9 cellular contexts compared by ENCODE assay signal in genomic region chr1:156095906-156096508, GRCh38. TPM values are rescaled to one million over a fixed set of nuclear protein-coding genes. Genes with fewer than 3 reads are reported as not detected.
DNase-seq lines count a peak whose midpoint lies in the region; ATAC-seq and TF ChIP-seq lines count a peak whose summit lies in the region.
"Had no signal": no experiment of that assay in that cellular context is flagged by ENCODE, and none has a peak within 500 bp of the region (broad histone marks: within the 10 kb centered on the region; RNA-seq: fewer than 3 reads in every experiment).

No MANE protein-coding gene starts in this region.

- H3K4me3 Mint-ChIP-seq in HFFc6 (no peak overlapping the region), brain (no peak overlapping the region)
- H3K4me3 Mint-ChIP-seq in natural killer cell treated with Interleukin-12 subunit alpha and Interleukin-12 subunit beta and Interleukin-15 and Interleukin-18, amount 100 ng/mL, for 72 hours, result peak overlapping the region; percentile 80

- H3K4me2 ChIP-seq in BLaER1 treated with 17β-estradiol and CSF1 and Interleukin-3, amounts not matched to agents 10 nM and 100 nM, result peak overlapping the region; percentile 75 to 94 (median 90)

- no peaks in the 10 kb centered on the region for H3K36me3 ChIP-seq in BLaER1 treated with 17β-estradiol and CSF1 and Interleukin-3, amounts not matched to agents 10 nM and 100 nM

- DNase-seq in HFFc6, result no peak
- DNase-seq in natural killer cell treated with Interleukin-12 subunit alpha and Interleukin-12 subunit beta and Interleukin-15 and Interleukin-18, amount 100 ng/mL, for 72 hours (ENCODE audit: low spot score), result no peak
- no peak for DNase-seq in activated effector memory CD4-positive, alpha-beta T cell treated with Interleukin-2 at 50 U/mL for 16 hours
- no peak for DNase-seq in globus pallidus (ENCODE audit: low spot score)
- no peak for DNase-seq in AG20443 (ENCODE audit: low spot score)
- DNase-seq in SHP77 treated with DMSO at 0.1 percent for 48 hours (lab: John Stamatoyannopoulos, UW), result no peak
- DNase-seq: cortex of kidney had no signal

- H3K9me3 Mint-ChIP-seq in HFFc6 (no peaks in the 10 kb centered on the region), brain (no peaks in the 10 kb centered on the region)
- H3K9me3 Mint-ChIP-seq in natural killer cell treated with Interleukin-12 subunit alpha and Interleukin-12 subunit beta and Interleukin-15 and Interleukin-18, amount 100 ng/mL, for 72 hours, result no peaks in the 10 kb centered on the region

- no peaks in the 10 kb centered on the region; the same call in 1 of the 2 replicates for H3K36me3 Mint-ChIP-seq in HFFc6 (ENCODE audit: low read depth)
- peaks cover 39% of the 10 kb centered on the region for H3K36me3 Mint-ChIP-seq in brain
- H3K36me3 Mint-ChIP-seq in natural killer cell treated with Interleukin-12 subunit alpha and Interleukin-12 subunit beta and Interleukin-15 and Interleukin-18, amount 100 ng/mL, for 72 hours, result no peaks in the 10 kb centered on the region

- peak overlapping the region; percentile 99 for H3K27ac Mint-ChIP-seq in HFFc6
- peak overlapping the region in 4 of 5 experiments; percentile 52 to 97 (median 96) for H3K27ac Mint-ChIP-seq in brain
- H3K27ac Mint-ChIP-seq in natural killer cell treated with Interleukin-12 subunit alpha and Interleukin-12 subunit beta and Interleukin-15 and Interleukin-18, amount 100 ng/mL, for 72 hours, result peak overlapping the region; percentile 93

- TF ChIP-seq CTCF in HFFc6 (IDR thresholded peaks at IDR 0.05) (no peak), brain (conservative IDR thresholded peaks at IDR 0.05) (no peak)

- H3K9me3 ChIP-seq in BLaER1 treated with 17β-estradiol and CSF1 and Interleukin-3, amounts not matched to agents 10 nM and 100 nM (replicated peaks in 1 of 11), result no peaks in the 10 kb centered on the region

- peak overlapping the region; percentile 57 to 94 (median 79); a peak in 16 of 22 replicates for H3K27ac ChIP-seq in BLaER1 treated with 17β-estradiol and CSF1 and Interleukin-3, amounts not matched to agents 10 nM and 100 nM

- H3K9ac ChIP-seq in BLaER1 treated with 17β-estradiol and CSF1 and Interleukin-3, amounts not matched to agents 10 nM and 100 nM, result peak overlapping the region; percentile 24 to 83 (median 67); a peak in 19 of 22 replicates

- peaks cover 0 to 41% (median 21%) of the 10 kb centered on the region in 11 experiments; a peak in 14 of 22 replicates for H4K20me1 ChIP-seq in BLaER1 treated with 17β-estradiol and CSF1 and Interleukin-3, amounts not matched to agents 10 nM and 100 nM

- H3K27me3 Mint-ChIP-seq in HFFc6 (ENCODE audit: insufficient read depth) (peaks cover 6% of the 10 kb centered on the region), brain (no peaks in the 10 kb centered on the region)
- peaks cover 14 to 25% of the 10 kb centered on the region in 2 donors for H3K27me3 Mint-ChIP-seq in natural killer cell treated with Interleukin-12 subunit alpha and Interleukin-12 subunit beta and Interleukin-15 and Interleukin-18, amount 100 ng/mL, for 72 hours

- ATAC-seq in natural killer cell treated with Interleukin-12 subunit alpha and Interleukin-12 subunit beta and Interleukin-15 and Interleukin-18, amount 100 ng/mL, for 72 hours, result no peak

- H3K4me1 Mint-ChIP-seq in HFFc6 (ENCODE audit: low read depth) (peaks cover 39% of the 10 kb centered on the region), brain (peaks cover 54% of the 10 kb centered on the region)
- H3K4me1 Mint-ChIP-seq in natural killer cell treated with Interleukin-12 subunit alpha and Interleukin-12 subunit beta and Interleukin-15 and Interleukin-18, amount 100 ng/mL, for 72 hours (ENCODE audit: low read depth in 2 of 2), result peaks cover 37 to 39% of the 10 kb centered on the region in 2 donors

- H3K27me3 ChIP-seq in BLaER1 treated with 17β-estradiol and CSF1 and Interleukin-3, amounts not matched to agents 10 nM and 100 nM, result peaks cover 0 to 15% (median 3%) of the 10 kb centered on the region in 11 experiments; a peak in 5 of 22 replicates

- H3K4me1 ChIP-seq in BLaER1 treated with 17β-estradiol and CSF1 and Interleukin-3, amounts not matched to agents 10 nM and 100 nM, result peaks cover 35 to 69% (median 50%) of the 10 kb centered on the region in 10 experiments

- peak overlapping the region in 2 of 10 experiments; percentile 15 to 52; a peak in 2 of 20 replicates for H3K4me3 ChIP-seq in BLaER1 treated with 17β-estradiol and CSF1 and Interleukin-3, amounts not matched to agents 10 nM and 100 nM

RNA-seq across cellular contexts. Expression of gene MEX3A, which starts 13.7 kb away (rescaled TPM):
- total RNA-seq in HFFc6 (2021; fragmentation: NEBNext Ultra II Directional; extraction: Animal tissue kit (Norgen Biotek cat#: 25700)), result 1 to 10 TPM; 1.4 to 3.1 (median 2.2) TPM
- 91.7 TPM for polyA plus RNA-seq in brain (ENCODE audit: insufficient read depth, low read depth, low replicate concordance)
- under 1 TPM; 0.06 to 0.07 TPM for total RNA-seq in natural killer cell treated with Interleukin-12 subunit alpha and Interleukin-12 subunit beta and Interleukin-15 and Interleukin-18, amount 100 ng/mL, for 72 hours

RNA-seq across cellular contexts. Expression of gene LMNA, which starts 18.5 kb away (rescaled TPM):
- total RNA-seq in HFFc6 (2021; fragmentation: NEBNext Ultra II Directional; extraction: Animal tissue kit (Norgen Biotek cat#: 25700)), result 1,000 to 10,000 TPM; 1,238 to 1,664 (median 1,535) TPM
- 55.1 TPM for polyA plus RNA-seq in brain (ENCODE audit: insufficient read depth, low read depth, low replicate concordance)
- total RNA-seq in natural killer cell treated with Interleukin-12 subunit alpha and Interleukin-12 subunit beta and Interleukin-15 and Interleukin-18, amount 100 ng/mL, for 72 hours, result 10 to 100 TPM; 21.4 to 67.6 TPM

RNA-seq across cellular contexts. Expression of gene RAB25, which starts 35.0 kb away (rescaled TPM):
- total RNA-seq in HFFc6 (2021; fragmentation: NEBNext Ultra II Directional; extraction: Animal tissue kit (Norgen Biotek cat#: 25700)), result not detected
- polyA plus RNA-seq in brain (ENCODE audit: insufficient read depth, low read depth, low replicate concordance), result 113 TPM
- total RNA-seq in natural killer cell treated with Interleukin-12 subunit alpha and Interleukin-12 subunit beta and Interleukin-15 and Interleukin-18, amount 100 ng/mL, for 72 hours, result not detected

RNA-seq across cellular contexts. Expression of gene LAMTOR2, which starts 41.4 kb away (rescaled TPM):
- 10 to 100 TPM; 48.5 to 73.6 (median 62.5) TPM for total RNA-seq in HFFc6 (2021; fragmentation: NEBNext Ultra II Directional; extraction: Animal tissue kit (Norgen Biotek cat#: 25700))
- 126 TPM for polyA plus RNA-seq in brain (ENCODE audit: insufficient read depth, low read depth, low replicate concordance)
- total RNA-seq in natural killer cell treated with Interleukin-12 subunit alpha and Interleukin-12 subunit beta and Interleukin-15 and Interleukin-18, amount 100 ng/mL, for 72 hours, result 10 to 100 TPM; 34.0 to 35.6 TPM

RNA-seq across cellular contexts. Expression of gene UBQLN4, which starts 42.4 kb away (rescaled TPM):
- 10 to 100 TPM; 31.6 to 36.0 (median 32.9) TPM for total RNA-seq in HFFc6 (2021; fragmentation: NEBNext Ultra II Directional; extraction: Animal tissue kit (Norgen Biotek cat#: 25700))
- 92.9 TPM for polyA plus RNA-seq in brain (ENCODE audit: insufficient read depth, low read depth, low replicate concordance)
- 10 to 100 TPM; 30.4 to 51.4 TPM for total RNA-seq in natural killer cell treated with Interleukin-12 subunit alpha and Interleukin-12 subunit beta and Interleukin-15 and Interleukin-18, amount 100 ng/mL, for 72 hours

Comparison
In these comparisons a context has a peak if more than half of its experiments do, and no peak if none do; other contexts are left out.
1. RNA of gene LMNA, which starts 18.5 kb away (total RNA-seq): 1,238 to 1,664 TPM in HFFc6; 21.4 to 67.6 TPM in natural killer cell treated with Interleukin-12 subunit alpha and Interleukin-12 subunit beta and Interleukin-15 and Interleukin-18, amount 100 ng/mL, for 72 hours; every median in the first group is over 10 times any median in the second.
2. Peak in every context shown above with its lines, with median percentiles within 50 percentile points of each other: H3K27ac Mint-ChIP-seq.